In genomic region chr6:136927313-136927712, GRCh38 we compare ENCODE assay signal across 10 cellular contexts. TPM values are rescaled to one million over a fixed set of nuclear protein-coding genes. Genes with fewer than 3 reads are reported as not detected.
DNase-seq lines count a peak whose midpoint lies in the region; ATAC-seq, FAIRE-seq and TF ChIP-seq lines count a peak whose summit lies in the region.
"Had no signal": no experiment of that assay in that cellular context is flagged by ENCODE, and none has a peak within 500 bp of the region (broad histone marks: within the 10 kb centered on the region; RNA-seq: fewer than 3 reads in every experiment).

No MANE protein-coding gene starts in this region.

- TF ChIP-seq CTCF in bronchial epithelial cell (IDR thresholded peaks at IDR 0.05; ENCODE audit: insufficient read depth, low read length, severe bottlenecking) (peak; percentile 17), smooth muscle cell (IDR thresholded peaks at IDR 0.05; ENCODE audit: borderline replicate concordance, insufficient read depth, poor library complexity, severe bottlenecking) (peak; percentile 3)

- no peak overlapping the region for H3K27ac ChIP-seq in smooth muscle cell (ENCODE audit: low read depth)

- H3K9me3 Mint-ChIP-seq in activated naive CD4-positive, alpha-beta T cell treated with anti-CD3 and anti-CD28 coated beads for 36 hours, result no peaks in the 10 kb centered on the region
- H3K9me3 Mint-ChIP-seq: dendritic cell treated with granulocyte-macrophage colony-stimulating factor and Interleukin-4, amounts not matched to agents 40 ng/mL and 50 ng/mL, for 4 days had no signal

- intact Hi-C loops in activated naive CD4-positive, alpha-beta T cell treated with anti-CD3 and anti-CD28 coated beads for 36 hours (cut with micrococcal nuclease), result loop anchor here (1.0 to 5.0 kb wide), 4 partner anchors 85 to 345 kb away; no protein-coding TSS in a partner anchor

- no peaks in the 10 kb centered on the region for H3K36me3 Mint-ChIP-seq in activated naive CD4-positive, alpha-beta T cell treated with anti-CD3 and anti-CD28 coated beads for 36 hours (ENCODE audit: low read depth)

- H3K79me2 ChIP-seq in smooth muscle cell (ENCODE audit: low read depth), result no peaks in the 10 kb centered on the region

- H3K4me3 ChIP-seq in bronchial epithelial cell (ENCODE audit: low read depth, low read length) (no peak overlapping the region), smooth muscle cell (no peak overlapping the region)

- H3K4me2 ChIP-seq in smooth muscle cell, result no peak overlapping the region

- H4K20me1 ChIP-seq in smooth muscle cell (ENCODE audit: low read depth), result no peaks in the 10 kb centered on the region

- H3F3A ChIP-seq in smooth muscle cell (ENCODE audit: low read depth), result no peaks in the 10 kb centered on the region

- peaks cover 3% of the 10 kb centered on the region for H3K4me1 ChIP-seq in smooth muscle cell (ENCODE audit: low read depth)

- H3K9ac ChIP-seq in smooth muscle cell (ENCODE audit: low read depth), result no peak overlapping the region

- no peak for ATAC-seq in GM21515 (IDR thresholded peaks at IDR 0.05; ENCODE audit: unreplicated experiment)

- H3K4me1 Mint-ChIP-seq in activated naive CD4-positive, alpha-beta T cell treated with anti-CD3 and anti-CD28 coated beads for 36 hours (ENCODE audit: low read depth), result peaks cover 13% of the 10 kb centered on the region

- no peaks in the 10 kb centered on the region for H3K9me3 ChIP-seq in smooth muscle cell (replicated peaks; ENCODE audit: low read depth)

- peaks cover 46% of the 10 kb centered on the region for H3K27me3 Mint-ChIP-seq in activated naive CD4-positive, alpha-beta T cell treated with anti-CD3 and anti-CD28 coated beads for 36 hours (ENCODE audit: low read depth)

- H2AFZ ChIP-seq in smooth muscle cell (ENCODE audit: low read depth), result no peak overlapping the region

- H3K27me3 ChIP-seq in bronchial epithelial cell (ENCODE audit: control insufficient read depth, insufficient read depth, low read length) (peaks cover 21% of the 10 kb centered on the region), smooth muscle cell (ENCODE audit: low read depth) (peaks cover 58% of the 10 kb centered on the region)

- CTCF ChIA-PET in activated naive CD4-positive, alpha-beta T cell treated with anti-CD3 and anti-CD28 coated beads for 36 hours (lab: Charles Lee), result interaction anchor here (0.6 to 1.0 kb wide), 2 partner anchors 207 to 283 kb away, joined by 3 read pairs; no protein-coding TSS in a partner anchor

- FAIRE-seq in bronchial epithelial cell (lab: Jason Lieb, UNC), result peak; percentile 32

- DNase-seq in activated naive CD4-positive, alpha-beta T cell treated with anti-CD3 and anti-CD28 coated beads for 36 hours, result peak; percentile 53
- no peak for DNase-seq in activated naive CD4-positive, alpha-beta T cell (lab: John Stamatoyannopoulos, UW)
- DNase-seq in Kasumi-1 (lab: John Stamatoyannopoulos, UW) (peak; percentile 51 to 58), bronchial epithelial cell (ENCODE audit: low read depth) (no peak), smooth muscle cell (lab: John Stamatoyannopoulos, UW; ENCODE audit: unreplicated experiment) (no peak), activated gamma-delta T cell (lab: John Stamatoyannopoulos, UW) (no peak), NCI-H1092 treated with DMSO at 0.1 percent for 48 hours (lab: John Stamatoyannopoulos, UW) (no peak)

- no peak overlapping the region for H3K4me3 Mint-ChIP-seq in activated naive CD4-positive, alpha-beta T cell treated with anti-CD3 and anti-CD28 coated beads for 36 hours
- H3K4me3 Mint-ChIP-seq: dendritic cell treated with granulocyte-macrophage colony-stimulating factor and Interleukin-4, amounts not matched to agents 40 ng/mL and 50 ng/mL, for 4 days had no signal

- 70% methylated on average over 3 of the region's 3 CpGs for WGBS in smooth muscle cell (ENCODE audit: low lambda C conversion rate)

- H3K27ac Mint-ChIP-seq in activated naive CD4-positive, alpha-beta T cell treated with anti-CD3 and anti-CD28 coated beads for 36 hours, result no peak overlapping the region
- H3K27ac Mint-ChIP-seq: dendritic cell treated with granulocyte-macrophage colony-stimulating factor and Interleukin-4, amounts not matched to agents 40 ng/mL and 50 ng/mL, for 4 days had no signal

- no peaks in the 10 kb centered on the region for H3K36me3 ChIP-seq in bronchial epithelial cell (ENCODE audit: control insufficient read depth, insufficient read depth, low read length)
- H3K36me3 ChIP-seq in smooth muscle cell (ENCODE audit: low read depth), result no peaks in the 10 kb centered on the region

RNA-seq across cellular contexts. Expression of gene SLC35D3, which starts 5.2 kb away (rescaled TPM):
- not detected for total RNA-seq in activated naive CD4-positive, alpha-beta T cell treated with anti-CD3 and anti-CD28 coated beads for 36 hours
- under 0.01 TPM in 1 of 2 replicates, not detected in the other for total RNA-seq in bronchial epithelial cell
- total RNA-seq in smooth muscle cell, result not detected in 2 replicates
- not detected in 2 replicates for polyA plus RNA-seq in smooth muscle cell
- total RNA-seq: NCI-H460 had no signal

Comparison
In these comparisons a context has a peak if more than half of its experiments do, and no peak if none do; other contexts are left out.
1. DNase-seq: peak in activated naive CD4-positive, alpha-beta T cell treated with anti-CD3 and anti-CD28 coated beads for 36 hours (single experiment) and Kasumi-1 (2 of 2); none in activated naive CD4-positive, alpha-beta T cell (0 of 4), bronchial epithelial cell (single experiment), smooth muscle cell (single experiment), activated gamma-delta T cell (single experiment) and NCI-H1092 treated with DMSO at 0.1 percent for 48 hours (single experiment).